ENCODE assay signal across 1 cellular context in the genomic region with DNA sequence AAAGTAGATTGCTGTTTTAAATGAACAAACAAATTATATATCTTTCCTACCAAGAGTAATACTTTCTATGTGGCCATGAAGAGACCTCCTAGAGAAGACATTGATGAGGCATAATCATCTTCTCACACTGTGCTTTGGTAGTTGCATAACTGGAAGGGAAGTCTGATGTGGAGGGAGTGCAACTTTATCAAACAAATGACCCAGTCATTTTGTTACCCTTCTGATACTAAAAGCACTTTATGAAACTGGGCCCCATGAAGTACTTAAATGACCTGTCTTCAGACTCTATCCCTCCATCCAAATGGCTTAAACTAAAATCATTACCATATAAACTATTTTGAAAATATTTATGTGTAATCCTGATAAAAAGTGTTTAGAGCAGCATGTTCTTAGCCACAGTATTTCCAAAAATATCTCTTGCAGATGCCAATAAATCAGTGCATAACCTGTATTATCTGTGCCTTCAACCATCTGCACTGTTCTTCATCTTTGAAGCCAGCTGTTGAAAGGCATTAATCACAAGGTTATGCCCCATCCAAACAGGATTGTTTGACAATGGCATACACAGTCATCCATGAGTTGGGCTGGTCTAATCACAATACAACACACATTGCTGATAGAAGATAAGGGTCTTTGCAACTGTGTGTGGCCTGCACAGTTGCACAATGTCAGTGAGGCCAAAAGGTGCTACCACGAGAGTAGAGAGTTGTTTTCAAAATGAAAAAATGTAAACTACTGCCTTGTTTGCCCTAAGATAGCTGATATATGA.
TF ChIP-seq lines count a peak whose summit lies in the region.

No MANE protein-coding gene starts in this region.

TF ChIP-seq in K562, 482 proteins besides CTCF, POLR2A, EP300 and RAD21 (continued from another document and continues in another):
- TF ChIP-seq ZNF639 (CRISPR knock-in tag; conservative IDR thresholded peaks at IDR 0.05 in 1 of 2, IDR thresholded peaks at IDR 0.05 in 1 of 2) (peak in 1 of 2 experiments; percentile 65; a peak in 1 of 4 replicates), ETV6 (IDR thresholded peaks at IDR 0.05; ENCODE audit: borderline replicate concordance in 1 of 2, low read depth in 2 of 2, low read length in 1 of 2) (no peak), ETV6 (CRISPR knock-in tag; IDR thresholded peaks at IDR 0.05; ENCODE audit: borderline replicate concordance) (no peak), ZNF57 (CRISPR knock-in tag; IDR thresholded peaks at IDR 0.05) (no peak), GTF2E2 (tag; IDR thresholded peaks at IDR 0.05) (no peak), NR1H2 (CRISPR knock-in tag; IDR thresholded peaks at IDR 0.05) (no peak), NKRF (IDR thresholded peaks at IDR 0.05; ENCODE audit: borderline replicate concordance) (no peak), RBBP5 (IDR thresholded peaks at IDR 0.05; ENCODE audit: borderline replicate concordance, insufficient read depth, low read length, poor library complexity, severe bottlenecking) (no peak), KDM1A (IDR thresholded peaks at IDR 0.05) (peak; percentile 99), POLR2AphosphoS5 (IDR thresholded peaks at IDR 0.05; ENCODE audit: control insufficient read depth, insufficient read depth, low read depth, low read length) (peak; percentile 77; the same call in 1 of the 2 replicates), TSC22D4 (tag; IDR thresholded peaks at IDR 0.05) (no peak), HOMEZ (CRISPR knock-in tag; IDR thresholded peaks at IDR 0.05) (no peak), SIX5 (IDR thresholded peaks at IDR 0.05; ENCODE audit: borderline replicate concordance in 1 of 2, insufficient read depth in 1 of 2, low read depth in 1 of 2, low read length in 2 of 2) (no peak), GTF3C2 (IDR thresholded peaks at IDR 0.05; ENCODE audit: borderline replicate concordance, extremely low read depth, insufficient read length) (no peak), BRF1 (IDR thresholded peaks at IDR 0.05; ENCODE audit: borderline replicate concordance, extremely low read depth, insufficient read length) (no peak), ZBTB17 (CRISPR knock-in tag; IDR thresholded peaks at IDR 0.05) (peak; percentile 54; the same call in 1 of the 2 replicates), ZFX (CRISPR knock-in tag; IDR thresholded peaks at IDR 0.05) (no peak)
- TF ChIP-seq, protein P1, sequence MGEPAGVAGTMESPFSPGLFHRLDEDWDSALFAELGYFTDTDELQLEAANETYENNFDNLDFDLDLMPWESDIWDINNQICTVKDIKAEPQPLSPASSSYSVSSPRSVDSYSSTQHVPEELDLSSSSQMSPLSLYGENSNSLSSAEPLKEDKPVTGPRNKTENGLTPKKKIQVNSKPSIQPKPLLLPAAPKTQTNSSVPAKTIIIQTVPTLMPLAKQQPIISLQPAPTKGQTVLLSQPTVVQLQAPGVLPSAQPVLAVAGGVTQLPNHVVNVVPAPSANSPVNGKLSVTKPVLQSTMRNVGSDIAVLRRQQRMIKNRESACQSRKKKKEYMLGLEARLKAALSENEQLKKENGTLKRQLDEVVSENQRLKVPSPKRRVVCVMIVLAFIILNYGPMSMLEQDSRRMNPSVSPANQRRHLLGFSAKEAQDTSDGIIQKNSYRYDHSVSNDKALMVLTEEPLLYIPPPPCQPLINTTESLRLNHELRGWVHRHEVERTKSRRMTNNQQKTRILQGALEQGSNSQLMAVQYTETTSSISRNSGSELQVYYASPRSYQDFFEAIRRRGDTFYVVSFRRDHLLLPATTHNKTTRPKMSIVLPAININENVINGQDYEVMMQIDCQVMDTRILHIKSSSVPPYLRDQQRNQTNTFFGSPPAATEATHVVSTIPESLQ (CRISPR knock-in tag; IDR thresholded peaks at IDR 0.05), result no peak
- TF ChIP-seq, protein P2, sequence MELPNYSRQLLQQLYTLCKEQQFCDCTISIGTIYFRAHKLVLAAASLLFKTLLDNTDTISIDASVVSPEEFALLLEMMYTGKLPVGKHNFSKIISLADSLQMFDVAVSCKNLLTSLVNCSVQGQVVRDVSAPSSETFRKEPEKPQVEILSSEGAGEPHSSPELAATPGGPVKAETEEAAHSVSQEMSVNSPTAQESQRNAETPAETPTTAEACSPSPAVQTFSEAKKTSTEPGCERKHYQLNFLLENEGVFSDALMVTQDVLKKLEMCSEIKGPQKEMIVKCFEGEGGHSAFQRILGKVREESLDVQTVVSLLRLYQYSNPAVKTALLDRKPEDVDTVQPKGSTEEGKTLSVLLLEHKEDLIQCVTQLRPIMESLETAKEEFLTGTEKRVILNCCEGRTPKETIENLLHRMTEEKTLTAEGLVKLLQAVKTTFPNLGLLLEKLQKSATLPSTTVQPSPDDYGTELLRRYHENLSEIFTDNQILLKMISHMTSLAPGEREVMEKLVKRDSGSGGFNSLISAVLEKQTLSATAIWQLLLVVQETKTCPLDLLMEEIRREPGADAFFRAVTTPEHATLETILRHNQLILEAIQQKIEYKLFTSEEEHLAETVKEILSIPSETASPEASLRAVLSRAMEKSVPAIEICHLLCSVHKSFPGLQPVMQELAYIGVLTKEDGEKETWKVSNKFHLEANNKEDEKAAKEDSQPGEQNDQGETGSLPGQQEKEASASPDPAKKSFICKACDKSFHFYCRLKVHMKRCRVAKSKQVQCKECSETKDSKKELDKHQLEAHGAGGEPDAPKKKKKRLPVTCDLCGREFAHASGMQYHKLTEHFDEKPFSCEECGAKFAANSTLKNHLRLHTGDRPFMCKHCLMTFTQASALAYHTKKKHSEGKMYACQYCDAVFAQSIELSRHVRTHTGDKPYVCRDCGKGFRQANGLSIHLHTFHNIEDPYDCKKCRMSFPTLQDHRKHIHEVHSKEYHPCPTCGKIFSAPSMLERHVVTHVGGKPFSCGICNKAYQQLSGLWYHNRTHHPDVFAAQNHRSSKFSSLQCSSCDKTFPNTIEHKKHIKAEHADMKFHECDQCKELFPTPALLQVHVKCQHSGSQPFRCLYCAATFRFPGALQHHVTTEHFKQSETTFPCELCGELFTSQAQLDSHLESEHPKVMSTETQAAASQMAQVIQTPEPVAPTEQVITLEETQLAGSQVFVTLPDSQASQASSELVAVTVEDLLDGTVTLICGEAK (IDR thresholded peaks at IDR 0.05), result no peak
- TF ChIP-seq, protein P2 (CRISPR knock-in tag; IDR thresholded peaks at IDR 0.05), result no peak
- TF ChIP-seq, protein P3, sequence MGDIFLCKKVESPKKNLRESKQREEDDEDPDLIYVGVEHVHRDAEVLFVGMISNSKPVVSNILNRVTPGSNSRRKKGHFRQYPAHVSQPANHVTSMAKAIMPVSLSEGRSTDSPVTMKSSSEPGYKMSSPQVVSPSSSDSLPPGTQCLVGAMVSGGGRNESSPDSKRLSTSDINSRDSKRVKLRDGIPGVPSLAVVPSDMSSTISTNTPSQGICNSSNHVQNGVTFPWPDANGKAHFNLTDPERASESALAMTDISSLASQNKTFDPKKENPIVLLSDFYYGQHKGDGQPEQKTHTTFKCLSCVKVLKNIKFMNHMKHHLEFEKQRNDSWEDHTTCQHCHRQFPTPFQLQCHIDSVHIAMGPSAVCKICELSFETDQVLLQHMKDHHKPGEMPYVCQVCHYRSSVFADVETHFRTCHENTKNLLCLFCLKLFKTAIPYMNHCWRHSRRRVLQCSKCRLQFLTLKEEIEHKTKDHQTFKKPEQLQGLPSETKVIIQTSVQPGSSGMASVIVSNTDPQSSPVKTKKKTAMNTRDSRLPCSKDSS (IDR thresholded peaks at IDR 0.05; ENCODE audit: low read depth, partially characterized antibody), result no peak
- TF ChIP-seq, protein P4, sequence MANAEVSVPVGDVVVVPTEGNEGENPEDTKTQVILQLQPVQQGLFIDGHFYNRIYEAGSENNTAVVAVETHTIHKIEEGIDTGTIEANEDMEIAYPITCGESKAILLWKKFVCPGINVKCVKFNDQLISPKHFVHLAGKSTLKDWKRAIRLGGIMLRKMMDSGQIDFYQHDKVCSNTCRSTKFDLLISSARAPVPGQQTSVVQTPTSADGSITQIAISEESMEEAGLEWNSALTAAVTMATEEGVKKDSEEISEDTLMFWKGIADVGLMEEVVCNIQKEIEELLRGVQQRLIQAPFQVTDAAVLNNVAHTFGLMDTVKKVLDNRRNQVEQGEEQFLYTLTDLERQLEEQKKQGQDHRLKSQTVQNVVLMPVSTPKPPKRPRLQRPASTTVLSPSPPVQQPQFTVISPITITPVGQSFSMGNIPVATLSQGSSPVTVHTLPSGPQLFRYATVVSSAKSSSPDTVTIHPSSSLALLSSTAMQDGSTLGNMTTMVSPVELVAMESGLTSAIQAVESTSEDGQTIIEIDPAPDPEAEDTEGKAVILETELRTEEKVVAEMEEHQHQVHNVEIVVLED (CRISPR knock-in tag; IDR thresholded peaks at IDR 0.05), result peak; percentile 43
- TF ChIP-seq, protein P5, sequence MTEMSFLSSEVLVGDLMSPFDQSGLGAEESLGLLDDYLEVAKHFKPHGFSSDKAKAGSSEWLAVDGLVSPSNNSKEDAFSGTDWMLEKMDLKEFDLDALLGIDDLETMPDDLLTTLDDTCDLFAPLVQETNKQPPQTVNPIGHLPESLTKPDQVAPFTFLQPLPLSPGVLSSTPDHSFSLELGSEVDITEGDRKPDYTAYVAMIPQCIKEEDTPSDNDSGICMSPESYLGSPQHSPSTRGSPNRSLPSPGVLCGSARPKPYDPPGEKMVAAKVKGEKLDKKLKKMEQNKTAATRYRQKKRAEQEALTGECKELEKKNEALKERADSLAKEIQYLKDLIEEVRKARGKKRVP (CRISPR knock-in tag; IDR thresholded peaks at IDR 0.05), result 0 out of 2 replicates have a peak, but pooled peaks have one; percentile 31
